ENCODE assay signal across 13 cellular contexts in the genomic region with DNA sequence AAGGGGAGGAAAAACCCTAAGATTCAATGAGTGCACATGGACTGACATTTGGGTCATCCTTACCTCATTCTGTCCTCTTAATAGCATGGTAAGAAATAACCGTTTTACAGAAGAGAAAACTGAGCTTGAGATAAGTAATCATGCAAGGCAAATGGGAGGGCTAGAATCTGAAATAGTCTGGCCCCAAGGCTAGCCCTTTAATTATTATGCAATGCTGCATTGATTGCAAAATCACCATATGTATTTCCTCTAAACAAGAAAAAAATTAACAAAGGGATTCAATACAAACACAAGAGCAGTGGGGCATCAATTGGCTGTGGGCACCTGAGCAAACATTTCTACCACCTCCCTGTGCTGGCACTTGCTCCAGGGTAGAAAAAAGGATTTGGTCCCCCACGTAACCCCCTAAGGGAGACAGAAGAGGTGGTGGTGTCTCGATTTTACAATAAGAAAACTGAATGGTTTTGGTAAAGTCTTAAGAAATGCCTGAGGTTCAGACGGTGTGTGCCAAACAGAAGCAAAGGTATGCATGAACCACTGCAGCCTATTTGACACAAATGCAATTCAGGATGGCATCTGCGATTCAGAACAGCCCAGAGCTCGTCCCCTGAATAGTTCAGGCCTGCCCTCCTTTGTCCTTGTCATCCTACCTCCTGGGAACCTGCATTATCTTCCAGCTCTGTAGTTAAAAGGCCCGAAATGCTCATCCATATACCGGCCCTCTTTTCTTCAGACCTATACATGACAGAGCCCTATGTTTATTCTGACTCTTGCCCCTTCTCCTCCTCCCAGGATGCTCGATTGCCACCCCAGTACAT. TPM values are rescaled to one million over a fixed set of nuclear protein-coding genes. Genes with fewer than 3 reads are reported as not detected.
A peak's percentile ranks its signal among the peaks of the same experiment; 100 is the strongest.
DNase-seq lines count a peak whose midpoint lies in the region; ATAC-seq, FAIRE-seq and TF ChIP-seq lines count a peak whose summit lies in the region.
"Had no signal": no experiment of that assay in that cellular context is flagged by ENCODE, and none has a peak within 500 bp of the region (broad histone marks: within the 10 kb centered on the region; RNA-seq: fewer than 3 reads in every experiment).

No MANE protein-coding gene starts in this region.

- no peak overlapping the region for H3K9ac ChIP-seq in H1 (replicated peaks in 1 of 4; ENCODE audit: extremely low read depth in 1 of 4, low read depth in 3 of 4, low read length in 3 of 4)
- H3K9ac ChIP-seq: SK-N-SH had no signal

- ATAC-seq in stimulated activated memory B cell treated with anti-CD40 and anti-IgM and Interleukin-4, amounts not matched to agents 10 μg/mL and 1 μg/mL and 100 μg/mL, for 72 hours: peak; percentile 71
- ATAC-seq in GM19397 (IDR thresholded peaks at IDR 0.05; ENCODE audit: unreplicated experiment): no peak

- no peaks in the 10 kb centered on the region for H3K27me3 ChIP-seq in H1 (replicated peaks in 1 of 4; ENCODE audit: control insufficient read depth in 3 of 4, extremely low read depth in 1 of 4, insufficient read depth in 3 of 4, low read length in 3 of 4)

- CTCF ChIA-PET in H1 (lab: Charles Lee; ENCODE audit: partially characterized antibody): interaction anchor here (1.4 kb wide), 1 partner anchor 10 kb away, joined by 4 read pairs; no protein-coding TSS in a partner anchor

- H3K79me1 ChIP-seq in H1 (ENCODE audit: low read depth, low read length): no peaks in the 10 kb centered on the region

- 0 out of 2 replicates have a peak, but pooled peaks cover 2% of the 10 kb centered on the region for H3K23me2 ChIP-seq in H1 (ENCODE audit: low read depth, low read length)

- no peak overlapping the region for H2AFZ ChIP-seq in H1 (ENCODE audit: low read length)

- peak overlapping the region; percentile 76 for H2BK20ac ChIP-seq in H1 (ENCODE audit: low read length)

- peak overlapping the region; percentile 18; the same call in 1 of the 2 replicates for H3K27ac ChIP-seq in H1 (ENCODE audit: low read depth, low read length)
- H3K27ac ChIP-seq: thoracic aorta had no signal

- TF ChIP-seq POLR2A in H1 (IDR thresholded peaks at IDR 0.05; ENCODE audit: control extremely low read depth in 1 of 2, low read depth in 2 of 2, low read length in 2 of 2): no peak

- H3K56ac ChIP-seq in H1 (replicated peaks; ENCODE audit: insufficient read length, low read depth, low read length): no peak overlapping the region

- H3K79me2 ChIP-seq in H1 (ENCODE audit: control insufficient read depth in 1 of 2, insufficient read depth in 2 of 2, low read length in 2 of 2): peaks cover 19 to 79% of the 10 kb centered on the region in 2 experiments; a peak in 3 of 4 replicates

- H3K4me1 Mint-ChIP-seq in activated naive CD4-positive, alpha-beta T cell treated with anti-CD3 and anti-CD28 coated beads, Interleukin-2, amount 50 U/mL, for 24 hours: peaks cover 96% of the 10 kb centered on the region
- H3K4me1 Mint-ChIP-seq in stimulated activated memory B cell treated with anti-CD40 and anti-IgM and Interleukin-4, amounts not matched to agents 10 μg/mL and 1 μg/mL and 100 μg/mL, for 72 hours: peaks cover 70% of the 10 kb centered on the region

- H4K5ac ChIP-seq in H1 (ENCODE audit: insufficient read length, low read depth, low read length): no peak overlapping the region

- no peak overlapping the region for H3K18ac ChIP-seq in H1 (ENCODE audit: extremely low read depth, low read length)

- no peak overlapping the region for H2BK15ac ChIP-seq in H1 (ENCODE audit: low read length)

- H3K9me3 ChIP-seq in H1 (ENCODE audit: insufficient read depth in 2 of 2, low read depth in 1 of 2, low read length in 1 of 2): peaks cover 14 to 23% of the 10 kb centered on the region in 2 experiments
- H3K9me3 ChIP-seq: SK-N-SH, thoracic aorta had no signal

- no peak overlapping the region; the same call in 1 of the 2 replicates for H2AK5ac ChIP-seq in H1 (ENCODE audit: low read depth, low read length)

- WGBS in H1 (ENCODE audit: extremely low coverage in 1 of 2, insufficient coverage in 1 of 2, insufficient read length in 1 of 2, insufficient replicate concordance in 2 of 2, low coverage in 1 of 2, low lambda C conversion rate in 2 of 2, missing lambda C conversion rate in 1 of 2), 2 experiments: 3% methylated on average over 9 of the region's 9 CpGs; no CpG with 5 or more reads in 1 of the 2 experiments

- peak overlapping the region; percentile 56 to 58 for H3K4me2 ChIP-seq in H1 (ENCODE audit: insufficient read depth in 1 of 2, low read depth in 2 of 2, low read length in 2 of 2)
- H3K4me2 ChIP-seq: SK-N-SH, smooth muscle cell had no signal

- H2BK5ac ChIP-seq in H1 (ENCODE audit: low read depth, low read length): peak overlapping the region; percentile 84

- POLR2A ChIA-PET in H1 (lab: Charles Lee; ENCODE audit: partially characterized antibody): interaction anchor here (0.8 to 1.7 kb wide), 2 partner anchors 15 to 22 kb away, joined by 3 to 9 read pairs; no protein-coding TSS in a partner anchor

- H3K36me3 ChIP-seq in H1 (ENCODE audit: control insufficient read depth in 2 of 4, insufficient read depth in 4 of 4, low read length in 3 of 4): peaks cover 0 to 12% (median 6%) of the 10 kb centered on the region in 4 experiments; a peak in 3 of 8 replicates
- H3K36me3 ChIP-seq: thoracic aorta had no signal

- H3K36me3 Mint-ChIP-seq in activated naive CD4-positive, alpha-beta T cell treated with anti-CD3 and anti-CD28 coated beads, Interleukin-2, amount 50 U/mL, for 24 hours: peaks cover 4% of the 10 kb centered on the region
- H3K36me3 Mint-ChIP-seq in stimulated activated memory B cell treated with anti-CD40 and anti-IgM and Interleukin-4, amounts not matched to agents 10 μg/mL and 1 μg/mL and 100 μg/mL, for 72 hours: no peaks in the 10 kb centered on the region

- H2BK120ac ChIP-seq in H1 (replicated peaks; ENCODE audit: low read depth, low read length): no peak overlapping the region

- no peak overlapping the region for H3K4me3 Mint-ChIP-seq in activated naive CD4-positive, alpha-beta T cell treated with anti-CD3 and anti-CD28 coated beads, Interleukin-2, amount 50 U/mL, for 24 hours
- peak overlapping the region; percentile 36 for H3K4me3 Mint-ChIP-seq in stimulated activated memory B cell treated with anti-CD40 and anti-IgM and Interleukin-4, amounts not matched to agents 10 μg/mL and 1 μg/mL and 100 μg/mL, for 72 hours

- no peaks in the 10 kb centered on the region for H4K20me1 ChIP-seq in H1 (replicated peaks in 1 of 2; ENCODE audit: control insufficient read depth in 1 of 2, insufficient read depth in 2 of 2, low read length in 2 of 2)

- no peak overlapping the region for H3K4ac ChIP-seq in H1 (replicated peaks; ENCODE audit: insufficient read length, low read depth, low read length)

- TF ChIP-seq CTCF in H1 (IDR thresholded peaks at IDR 0.05; ENCODE audit: control extremely low read depth in 1 of 3, insufficient read depth in 1 of 3, low read depth in 1 of 3, low read length in 3 of 3): no peak

- no peak for DNase-seq in activated naive CD4-positive, alpha-beta T cell treated with anti-CD3 and anti-CD28 coated beads, Interleukin-2, amount 50 U/mL, for 16 hours
- DNase-seq in NCI-H226 (peak; percentile 26), H1 (ENCODE audit: low read depth in 1 of 2, low spot score in 2 of 2) (peak in 1 of 2 experiments; percentile 51), GM19240 (ENCODE audit: insufficient read length, low spot score) (no peak)
- no peak for DNase-seq in stimulated activated CD4-positive, alpha-beta T cell treated with anti-CD3 and anti-CD28 coated beads, Interleukin-2, amount 100 ng/mL, for 48 hours
- DNase-seq: aorta, Caco-2, SK-N-SH had no signal

- no peak overlapping the region for H4K91ac ChIP-seq in H1 (replicated peaks; ENCODE audit: insufficient read length, low read length)

- peak overlapping the region in 1 of 4 experiments; percentile 21; a peak in 2 of 8 replicates for H3K4me3 ChIP-seq in H1 (ENCODE audit: extremely low read depth in 1 of 4, insufficient read depth in 2 of 4, low read depth in 3 of 4, low read length in 4 of 4)
- H3K4me3 ChIP-seq: smooth muscle cell, thoracic aorta had no signal

- H2BK12ac ChIP-seq in H1 (ENCODE audit: low read depth, low read length): 0 out of 2 replicates have a peak overlapping the region, but pooled peaks have one; percentile 51

- TF ChIP-seq EP300 in H1 (IDR thresholded peaks at IDR 0.05; ENCODE audit: borderline replicate concordance in 1 of 2, low read depth in 2 of 2, low read length in 2 of 2): peak in 1 of 2 experiments; percentile 33; a peak in 1 of 3 replicates

- FAIRE-seq in H1 (lab: Jason Lieb, UNC): no peak

- H3K27ac Mint-ChIP-seq in activated naive CD4-positive, alpha-beta T cell treated with anti-CD3 and anti-CD28 coated beads, Interleukin-2, amount 50 U/mL, for 24 hours: peak overlapping the region; percentile 76
- H3K27ac Mint-ChIP-seq in stimulated activated memory B cell treated with anti-CD40 and anti-IgM and Interleukin-4, amounts not matched to agents 10 μg/mL and 1 μg/mL and 100 μg/mL, for 72 hours: peak overlapping the region; percentile 80

- peaks cover 5% of the 10 kb centered on the region for H3K9me3 Mint-ChIP-seq in activated naive CD4-positive, alpha-beta T cell treated with anti-CD3 and anti-CD28 coated beads, Interleukin-2, amount 50 U/mL, for 24 hours
- H3K9me3 Mint-ChIP-seq in stimulated activated memory B cell treated with anti-CD40 and anti-IgM and Interleukin-4, amounts not matched to agents 10 μg/mL and 1 μg/mL and 100 μg/mL, for 72 hours: no peaks in the 10 kb centered on the region

- H3K4me1 ChIP-seq in H1 (replicated peaks in 1 of 4; ENCODE audit: control insufficient read depth in 3 of 4, insufficient read depth in 4 of 4, low read length in 3 of 4): peaks cover 3 to 12% (median 10%) of the 10 kb centered on the region in 4 experiments; a peak in 6 of 7 replicates
- H3K4me1 ChIP-seq: Caco-2 had no signal

- H3K23ac ChIP-seq in H1 (ENCODE audit: insufficient read length): no peak overlapping the region

- H3K27me3 Mint-ChIP-seq in activated naive CD4-positive, alpha-beta T cell treated with anti-CD3 and anti-CD28 coated beads, Interleukin-2, amount 50 U/mL, for 24 hours: no peaks in the 10 kb centered on the region
- H3K27me3 Mint-ChIP-seq in stimulated activated memory B cell treated with anti-CD40 and anti-IgM and Interleukin-4, amounts not matched to agents 10 μg/mL and 1 μg/mL and 100 μg/mL, for 72 hours: no peaks in the 10 kb centered on the region

- H4K8ac ChIP-seq in H1 (ENCODE audit: extremely low read depth, insufficient read depth, low read length): no peak overlapping the region

- TF ChIP-seq RAD21 in H1 (IDR thresholded peaks at IDR 0.05 in 1 of 2, conservative IDR thresholded peaks at IDR 0.05 in 1 of 2; ENCODE audit: low read depth in 2 of 2, low read length in 2 of 2): no peak

- H3K14ac ChIP-seq in H1 (ENCODE audit: insufficient read length): no peak overlapping the region

RNA-seq across cellular contexts. Expression of a gene that starts 23.6 kb away (rescaled TPM):
- total RNA-seq in H1 (2021; fragmentation: NEBNext Ultra II Directional; extraction: Animal tissue kit (Norgen Biotek cat#: 25700)): 57.1 and 60.9 TPM in 2 replicates
- 11.3 and 19.0 TPM in 2 replicates for polyA plus RNA-seq in H1 (2011; rRNA removed)
- polyA plus RNA-seq in H1 (2011; cell fraction: cytosol; rRNA removed): 15.7 TPM
- polyA plus RNA-seq in H1 (2011; cell fraction: nucleus; rRNA removed): 6.1 TPM
- polyA plus RNA-seq in H1 (2012, experiment 1 of 2): 23.3 to 36.7 TPM (median 27.5 TPM) in 4 replicates
- polyA plus RNA-seq in H1 (2012, experiment 2 of 2): 13.8 TPM
- 19.9 TPM for polyA plus RNA-seq in H1 (2013, experiment 1 of 2)
- polyA plus RNA-seq in H1 (2013, experiment 2 of 2): 21.7 TPM
- polyA minus RNA-seq in H1 (2011; rRNA and poly(A)+ RNA removed): 28.9 and 34.6 TPM in 2 replicates
- polyA minus RNA-seq in H1 (2011; cell fraction: cytosol; rRNA and poly(A)+ RNA removed): 22.9 TPM
- polyA minus RNA-seq in H1 (2011; cell fraction: nucleus; rRNA and poly(A)+ RNA removed): 29.0 TPM
